In the genomic region with DNA sequence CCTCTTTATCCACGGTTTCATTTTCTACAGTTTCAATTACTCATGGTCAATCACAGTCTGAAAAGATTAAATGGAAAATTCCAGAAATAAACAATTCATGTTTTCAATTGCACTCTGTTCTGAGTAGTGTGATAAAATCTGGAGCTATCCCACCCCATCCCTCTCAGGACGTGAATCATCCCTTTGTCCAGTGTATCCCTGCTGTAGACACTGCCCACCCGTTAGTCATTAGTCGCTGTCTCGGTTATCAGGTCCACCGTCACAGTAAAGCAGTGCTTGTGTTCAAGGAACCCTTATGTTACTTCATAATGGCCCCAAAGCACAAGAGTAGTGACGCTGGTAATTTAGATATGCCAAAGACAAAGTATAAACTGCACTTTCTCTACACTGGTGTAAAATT, we compare ENCODE assay signal across 1 cellular context.
TF ChIP-seq lines count a peak whose summit lies in the region.

No MANE protein-coding gene starts in this region.

TF ChIP-seq in GM23338, 12 proteins besides CTCF, POLR2A, EP300 and RAD21 (continued from another document):
- no peak for TF ChIP-seq ZNF462 (CRISPR knock-in tag; IDR thresholded peaks at IDR 0.05)
- no peak for TF ChIP-seq NANOG (IDR thresholded peaks at IDR 0.05; ENCODE audit: borderline replicate concordance)
- no peak for TF ChIP-seq POLR2AphosphoS5 (IDR thresholded peaks at IDR 0.05; ENCODE audit: low read depth)
- TF ChIP-seq CREB1 (CRISPR knock-in tag; IDR thresholded peaks at IDR 0.05; ENCODE audit: low read depth): no peak
- no peak for TF ChIP-seq JUNB (IDR thresholded peaks at IDR 0.05; ENCODE audit: unreplicated experiment)
- TF ChIP-seq ZNF331 (CRISPR knock-in tag; IDR thresholded peaks at IDR 0.05; ENCODE audit: low read depth): no peak
